In genomic region chr3:44238889-44239288, GRCh38 we compare ENCODE assay signal across 32 cellular contexts. TPM values are rescaled to one million over a fixed set of nuclear protein-coding genes. Genes with fewer than 3 reads are reported as not detected.
"Had no signal": no experiment of that assay in that cellular context is flagged by ENCODE, and none has a peak within 500 bp of the region (broad histone marks: within the 10 kb centered on the region; RNA-seq: fewer than 3 reads in every experiment).

No MANE protein-coding gene starts in this region.

- H3K36me3 Mint-ChIP-seq: stimulated activated effector memory CD8-positive, alpha-beta T cell treated with anti-CD3 and anti-CD28 coated beads, Interleukin-12 subunit alpha, Interleukin-12 subunit beta, amount 100 ng/mL, for 72 hours; stimulated activated memory B cell treated with anti-CD40 and anti-IgM and Interleukin-4, amounts not matched to agents 10 μg/mL and 1 μg/mL and 100 μg/mL, for 72 hours; stimulated activated naive B cell treated with anti-CD40 and anti-IgM and Interleukin-4, amounts not matched to agents 10 μg/mL and 1 μg/mL and 100 μg/mL, for 72 hours; type B pancreatic cell had no signal

- H3K4me3 Mint-ChIP-seq: stimulated activated effector memory CD8-positive, alpha-beta T cell treated with anti-CD3 and anti-CD28 coated beads, Interleukin-12 subunit alpha, Interleukin-12 subunit beta, amount 100 ng/mL, for 72 hours; stimulated activated memory B cell treated with anti-CD40 and anti-IgM and Interleukin-4, amounts not matched to agents 10 μg/mL and 1 μg/mL and 100 μg/mL, for 72 hours; stimulated activated naive B cell treated with anti-CD40 and anti-IgM and Interleukin-4, amounts not matched to agents 10 μg/mL and 1 μg/mL and 100 μg/mL, for 72 hours; stimulated activated naive CD8-positive, alpha-beta T cell treated with anti-CD3 and anti-CD28 coated beads, Interleukin-15, amount 100 ng/mL, for 72 hours; stimulated activated naive CD8-positive, alpha-beta T cell treated with anti-CD3 and anti-CD28 coated beads, Interleukin-15, Interleukin-2, amounts not matched to agents 100 ng/mL and 50 ng/mL, for 24 hours; type B pancreatic cell had no signal

- H3K9me3 ChIP-seq: stomach, suprapubic skin, testis, thoracic aorta, thyroid gland, tibial artery, tibial nerve, transverse colon, upper lobe of left lung, upper lobe of right lung, uterus, vagina had no signal

- H3K27me3 ChIP-seq: stomach, suprapubic skin, testis, thyroid gland, tibial nerve, upper lobe of left lung, upper lobe of right lung, uterus, vagina had no signal

- H3K9me3 Mint-ChIP-seq: stimulated activated effector memory CD8-positive, alpha-beta T cell treated with anti-CD3 and anti-CD28 coated beads, Interleukin-12 subunit alpha, Interleukin-12 subunit beta, amount 100 ng/mL, for 72 hours; stimulated activated naive B cell treated with anti-CD40 and anti-IgM and Interleukin-4, amounts not matched to agents 10 μg/mL and 1 μg/mL and 100 μg/mL, for 72 hours; stimulated activated naive CD8-positive, alpha-beta T cell treated with anti-CD3 and anti-CD28 coated beads, Interleukin-15, Interleukin-2, amounts not matched to agents 100 ng/mL and 50 ng/mL, for 24 hours had no signal

- H3K36me3 ChIP-seq: stomach, suprapubic skin, thoracic aorta, thyroid gland, tibial artery, tibial nerve, transverse colon, upper lobe of left lung, upper lobe of right lung, uterus, vagina had no signal

- FAIRE-seq: urothelium cell line had no signal

- ATAC-seq: stimulated activated effector memory CD8-positive, alpha-beta T cell treated with anti-CD3 and anti-CD28 coated beads, Interleukin-12 subunit alpha, Interleukin-12 subunit beta, amount 100 ng/mL, for 72 hours; stimulated activated memory B cell treated with anti-CD40 and anti-IgM and Interleukin-4, amounts not matched to agents 10 μg/mL and 1 μg/mL and 100 μg/mL, for 72 hours; stimulated activated naive B cell treated with anti-CD40 and anti-IgM and Interleukin-4, amounts not matched to agents 10 μg/mL and 1 μg/mL and 100 μg/mL, for 72 hours; stimulated activated naive CD8-positive, alpha-beta T cell treated with anti-CD3 and anti-CD28 coated beads, Interleukin-15, amount 100 ng/mL, for 72 hours; stimulated activated naive CD8-positive, alpha-beta T cell treated with anti-CD3 and anti-CD28 coated beads, Interleukin-15, Interleukin-2, amounts not matched to agents 100 U/mL and 50 U/mL, for 24 hours; upper lobe of right lung had no signal

- DNase-seq: stimulated activated CD4-positive, alpha-beta T cell treated with anti-CD3 and anti-CD28 coated beads, Interleukin-2, amount 100 ng/mL, for 48 hours; stimulated activated CD4-positive, alpha-beta T cell treated with anti-CD3 and anti-CD28 coated beads, Interleukin-4, amount 100 ng/mL, for 1 hour; stimulated activated CD4-positive, alpha-beta T cell treated with anti-CD3 and anti-CD28 coated beads, Interleukin-4, amount 100 ng/mL, for 24 hours; stimulated activated CD4-positive, alpha-beta T cell treated with anti-CD3 and anti-CD28 coated beads, Interleukin-4, amount 100 ng/mL, for 4 hours; stimulated activated CD8-positive, alpha-beta memory T cell treated with anti-CD3 and anti-CD28 coated beads, Interleukin-4, amount 100 ng/mL, for 48 hours; stimulated activated naive B cell treated with anti-CD40 and anti-IgM and Interleukin-4, amounts not matched to agents 10 μg/mL and 1 μg/mL and 100 μg/mL, for 72 hours; stimulated activated naive CD4-positive, alpha-beta T cell; stimulated activated naive CD4-positive, alpha-beta T cell treated with Interleukin-2 at 50 U/mL for 16 hours; stimulated activated naive CD8-positive, alpha-beta T cell treated with anti-CD3 and anti-CD28 coated beads, Interleukin-15, amount 100 ng/mL, for 72 hours; stimulated activated naive CD8-positive, alpha-beta T cell treated with anti-CD3 and anti-CD28 coated beads, Interleukin-15, Interleukin-2, amounts not matched to agents 100 U/mL and 50 U/mL, for 24 hours; stomach; substantia nigra; testis; thyroid gland; tibial artery; transverse colon; trophoblast cell; upper lobe of left lung; upper lobe of right lung; uterus had no signal

- H3K4me3 ChIP-seq: stomach, suprapubic skin, testis, thoracic aorta, thyroid gland, tibial artery, tibial nerve, transverse colon, upper lobe of left lung, upper lobe of right lung, uterus, vagina had no signal

- H3K4me1 ChIP-seq: suprapubic skin, uterus, vagina had no signal

- H3K4me1 Mint-ChIP-seq: stimulated activated effector memory CD8-positive, alpha-beta T cell treated with anti-CD3 and anti-CD28 coated beads, Interleukin-12 subunit alpha, Interleukin-12 subunit beta, amount 100 ng/mL, for 72 hours had no signal

- H3K27ac ChIP-seq: stomach, suprapubic skin, testis, thoracic aorta, thyroid gland, tibial artery, tibial nerve, transverse colon, upper lobe of left lung, upper lobe of right lung, uterus, vagina had no signal

- H3K27ac Mint-ChIP-seq: stimulated activated effector memory CD8-positive, alpha-beta T cell treated with anti-CD3 and anti-CD28 coated beads, Interleukin-12 subunit alpha, Interleukin-12 subunit beta, amount 100 ng/mL, for 72 hours; stimulated activated memory B cell treated with anti-CD40 and anti-IgM and Interleukin-4, amounts not matched to agents 10 μg/mL and 1 μg/mL and 100 μg/mL, for 72 hours; stimulated activated naive B cell treated with anti-CD40 and anti-IgM and Interleukin-4, amounts not matched to agents 10 μg/mL and 1 μg/mL and 100 μg/mL, for 72 hours; stimulated activated naive CD8-positive, alpha-beta T cell treated with anti-CD3 and anti-CD28 coated beads, Interleukin-15, amount 100 ng/mL, for 72 hours; stimulated activated naive CD8-positive, alpha-beta T cell treated with anti-CD3 and anti-CD28 coated beads, Interleukin-15, Interleukin-2, amounts not matched to agents 100 ng/mL and 50 ng/mL, for 24 hours; type B pancreatic cell had no signal

RNA-seq across cellular contexts. Expression of gene TOPAZ1, which starts 2.8 kb away (rescaled TPM):
- total RNA-seq: stomach, subcutaneous adipose tissue, suprapubic skin, thoracic aorta, tibial nerve, transverse colon, upper lobe of left lung, upper lobe of right lung, ureter, urinary bladder, vagina had no signal
- polyA plus RNA-seq: stomach, urinary bladder had no signal
